1 cellular context compared by ENCODE assay signal in the genomic region with DNA sequence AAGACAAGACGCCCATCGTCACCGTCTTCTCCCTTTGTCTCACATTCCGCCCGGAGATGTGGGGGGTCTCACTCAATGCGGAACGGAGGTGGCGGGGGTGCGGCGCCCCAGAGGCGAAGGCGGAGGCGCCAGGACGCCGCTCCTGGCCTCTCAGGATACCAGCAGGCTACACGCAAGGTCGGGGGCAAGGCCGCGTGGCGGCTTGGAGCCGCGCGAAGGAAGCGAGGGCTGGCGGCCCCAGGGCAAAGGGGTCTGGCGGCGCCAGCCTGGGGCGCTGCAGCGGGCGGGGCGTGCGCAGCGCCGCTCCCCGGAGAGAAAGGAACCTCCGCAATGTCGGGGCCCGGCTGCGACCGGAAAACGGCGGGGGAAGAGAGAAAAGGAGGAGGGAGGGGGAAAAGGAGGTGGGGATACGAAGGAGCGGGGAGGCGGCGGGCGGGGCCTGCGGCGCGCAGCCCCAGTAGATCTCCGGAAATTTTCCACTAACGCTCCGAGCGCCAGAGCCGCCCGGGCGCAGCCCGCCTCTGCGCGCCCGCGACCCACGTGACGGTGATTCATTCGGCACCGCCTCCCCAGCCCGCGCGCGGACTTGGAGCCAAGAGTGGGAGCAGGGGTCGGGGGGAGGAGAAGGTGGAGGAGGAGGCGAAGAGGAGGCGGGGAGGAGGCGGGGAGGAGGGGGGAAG.
TF ChIP-seq lines count a peak whose summit lies in the region.

No MANE protein-coding gene starts in this region.

TF ChIP-seq in HEK293, 187 proteins besides CTCF, POLR2A, EP300 and RAD21 (continued from another document):
- TF ChIP-seq, protein P1, sequence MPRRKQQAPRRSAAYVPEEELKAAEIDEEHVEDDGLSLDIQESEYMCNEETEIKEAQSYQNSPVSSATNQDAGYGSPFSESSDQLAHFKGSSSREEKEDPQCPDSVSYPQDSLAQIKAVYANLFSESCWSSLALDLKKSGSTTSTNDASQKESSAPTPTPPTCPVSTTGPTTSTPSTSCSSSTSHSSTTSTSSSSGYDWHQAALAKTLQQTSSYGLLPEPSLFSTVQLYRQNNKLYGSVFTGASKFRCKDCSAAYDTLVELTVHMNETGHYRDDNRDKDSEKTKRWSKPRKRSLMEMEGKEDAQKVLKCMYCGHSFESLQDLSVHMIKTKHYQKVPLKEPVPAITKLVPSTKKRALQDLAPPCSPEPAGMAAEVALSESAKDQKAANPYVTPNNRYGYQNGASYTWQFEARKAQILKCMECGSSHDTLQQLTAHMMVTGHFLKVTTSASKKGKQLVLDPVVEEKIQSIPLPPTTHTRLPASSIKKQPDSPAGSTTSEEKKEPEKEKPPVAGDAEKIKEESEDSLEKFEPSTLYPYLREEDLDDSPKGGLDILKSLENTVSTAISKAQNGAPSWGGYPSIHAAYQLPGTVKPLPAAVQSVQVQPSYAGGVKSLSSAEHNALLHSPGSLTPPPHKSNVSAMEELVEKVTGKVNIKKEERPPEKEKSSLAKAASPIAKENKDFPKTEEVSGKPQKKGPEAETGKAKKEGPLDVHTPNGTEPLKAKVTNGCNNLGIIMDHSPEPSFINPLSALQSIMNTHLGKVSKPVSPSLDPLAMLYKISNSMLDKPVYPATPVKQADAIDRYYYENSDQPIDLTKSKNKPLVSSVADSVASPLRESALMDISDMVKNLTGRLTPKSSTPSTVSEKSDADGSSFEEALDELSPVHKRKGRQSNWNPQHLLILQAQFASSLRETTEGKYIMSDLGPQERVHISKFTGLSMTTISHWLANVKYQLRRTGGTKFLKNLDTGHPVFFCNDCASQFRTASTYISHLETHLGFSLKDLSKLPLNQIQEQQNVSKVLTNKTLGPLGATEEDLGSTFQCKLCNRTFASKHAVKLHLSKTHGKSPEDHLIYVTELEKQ (tag by site-specific recombination; IDR thresholded peaks at IDR 0.05; ENCODE audit: borderline replicate concordance): no peak
- TF ChIP-seq ZSCAN16 (tag by site-specific recombination; IDR thresholded peaks at IDR 0.05): no peak
- no peak for TF ChIP-seq ZNF280D (tag by site-specific recombination; IDR thresholded peaks at IDR 0.05)
- TF ChIP-seq, protein P2, sequence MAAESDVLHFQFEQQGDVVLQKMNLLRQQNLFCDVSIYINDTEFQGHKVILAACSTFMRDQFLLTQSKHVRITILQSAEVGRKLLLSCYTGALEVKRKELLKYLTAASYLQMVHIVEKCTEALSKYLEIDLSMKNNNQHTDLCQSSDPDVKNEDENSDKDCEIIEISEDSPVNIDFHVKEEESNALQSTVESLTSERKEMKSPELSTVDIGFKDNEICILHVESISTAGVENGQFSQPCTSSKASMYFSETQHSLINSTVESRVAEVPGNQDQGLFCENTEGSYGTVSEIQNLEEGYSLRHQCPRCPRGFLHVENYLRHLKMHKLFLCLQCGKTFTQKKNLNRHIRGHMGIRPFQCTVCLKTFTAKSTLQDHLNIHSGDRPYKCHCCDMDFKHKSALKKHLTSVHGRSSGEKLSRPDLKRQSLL (tag by site-specific recombination; IDR thresholded peaks at IDR 0.05): peak; percentile 85
- TF ChIP-seq ZBTB7A (tag by site-specific recombination; IDR thresholded peaks at IDR 0.05; ENCODE audit: low read depth): no peak
- no peak for TF ChIP-seq ZNF658 (tag by site-specific recombination; IDR thresholded peaks at IDR 0.05)
- TF ChIP-seq KLF8 (tag by site-specific recombination; IDR thresholded peaks at IDR 0.05): peak; percentile 91
- no peak for TF ChIP-seq ZFP37 (tag by site-specific recombination; IDR thresholded peaks at IDR 0.05)
- TF ChIP-seq KLF1 (tag by site-specific recombination; IDR thresholded peaks at IDR 0.05): no peak
- TF ChIP-seq ZNF76 (tag by site-specific recombination; IDR thresholded peaks at IDR 0.05; ENCODE audit: borderline replicate concordance, low read depth): no peak
- no peak for TF ChIP-seq YY2 (tag by site-specific recombination; IDR thresholded peaks at IDR 0.05)
- TF ChIP-seq ZEB2 (tag by site-specific recombination; IDR thresholded peaks at IDR 0.05): peak; percentile 87; the same call in 1 of the 2 replicates
- TF ChIP-seq ZNF610 (tag by site-specific recombination; IDR thresholded peaks at IDR 0.05; ENCODE audit: borderline replicate concordance): peak; percentile 66; the same call in 1 of the 2 replicates
- no peak for TF ChIP-seq ZNF202 (tag by site-specific recombination; IDR thresholded peaks at IDR 0.05; ENCODE audit: borderline replicate concordance)
- TF ChIP-seq ZIC2 (tag by site-specific recombination; IDR thresholded peaks at IDR 0.05): peak; percentile 90
